ENCODE assay signal across 8 cellular contexts in the genomic region with DNA sequence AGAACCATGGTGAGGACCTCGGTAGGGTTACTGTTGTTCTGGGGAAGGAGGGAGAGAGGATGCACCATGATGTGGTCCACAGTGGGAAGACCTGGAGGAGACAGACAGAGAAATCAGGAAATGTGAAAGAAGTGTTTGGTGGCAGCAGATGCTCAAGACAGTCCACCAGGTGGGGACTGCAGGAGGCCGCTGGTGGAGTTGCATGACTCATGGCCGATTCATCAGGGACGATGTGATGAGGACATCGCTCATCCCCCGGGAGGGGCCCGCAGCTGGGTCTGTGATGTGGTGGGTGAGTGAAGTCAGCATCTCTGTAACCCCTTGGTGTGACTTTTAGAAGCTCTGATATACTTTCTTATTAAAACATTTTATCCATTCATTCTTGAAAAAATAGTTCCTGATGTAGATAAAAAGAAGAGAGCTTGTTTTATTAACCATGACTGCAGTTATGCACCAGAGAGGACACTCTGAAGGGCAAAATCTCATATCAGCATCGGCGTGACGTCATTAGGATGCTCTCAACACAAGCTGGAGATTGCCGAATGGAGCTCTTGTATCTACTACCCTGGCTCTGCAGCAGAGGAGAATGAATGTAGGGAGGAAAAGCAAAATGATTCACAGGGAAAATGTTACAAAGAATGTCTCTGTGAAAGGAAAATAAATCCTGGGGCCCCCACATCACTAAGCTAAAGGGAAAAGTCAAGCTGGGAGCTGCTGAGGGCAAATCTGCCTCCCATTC.
DNase-seq lines count a peak whose midpoint lies in the region; ATAC-seq and TF ChIP-seq lines count a peak whose summit lies in the region.

No MANE protein-coding gene starts in this region.

- peak; percentile 12 for DNase-seq in COLO829 (ENCODE audit: low spot score)
- peak; percentile 57 for DNase-seq in MV-4-11 (lab: John Stamatoyannopoulos, UW)
- peak; percentile 27 for DNase-seq in astrocyte of the cerebellum (ENCODE audit: low read depth)
- DNase-seq in psoas muscle, result peak; percentile 52 to 69
- no peak for DNase-seq in esophagus squamous epithelium (lab: John Stamatoyannopoulos, UW)
- no peak for DNase-seq in ascending aorta (ENCODE audit: low spot score in 2 of 2)

- ATAC-seq in psoas muscle (peak; percentile 67 to 90 (median 90)), GM19397 (IDR thresholded peaks at IDR 0.05; ENCODE audit: unreplicated experiment) (no peak), HG03469 (IDR thresholded peaks at IDR 0.05; ENCODE audit: unreplicated experiment) (no peak)

- 59 to 65% (median 61%) methylated on average over 11 of the region's 11 CpGs for WGBS in psoas muscle, 3 donors
- 50 to 52% methylated on average over 11 of the region's 11 CpGs for WGBS in esophagus squamous epithelium, 2 donors

- H3K4me1 ChIP-seq in psoas muscle (no peaks in the 10 kb centered on the region), esophagus squamous epithelium (no peaks in the 10 kb centered on the region), ascending aorta (no peaks in the 10 kb centered on the region)

- intact Hi-C loops in psoas muscle (cut with DNase I) (no loop called here), esophagus squamous epithelium (cut with DNase I) (no loop called here), ascending aorta (cut with DNase I) (no loop called here)

- H3K4me3 ChIP-seq in astrocyte of the cerebellum (ENCODE audit: low read depth, low read length) (no peak overlapping the region), psoas muscle (no peak overlapping the region), esophagus squamous epithelium (no peak overlapping the region), ascending aorta (no peak overlapping the region)

- H3K27me3 ChIP-seq in psoas muscle (ENCODE audit: insufficient read depth in 3 of 3, low read length in 2 of 3) (no peaks in the 10 kb centered on the region), esophagus squamous epithelium (no peaks in the 10 kb centered on the region), ascending aorta (no peaks in the 10 kb centered on the region)

- TF ChIP-seq CTCF in astrocyte of the cerebellum (IDR thresholded peaks at IDR 0.05; ENCODE audit: low read depth, low read length, missing control alignments), result peak; percentile 41
- TF ChIP-seq CTCF in psoas muscle (IDR thresholded peaks at IDR 0.05), result peak; percentile 26
- TF ChIP-seq CTCF in esophagus squamous epithelium (IDR thresholded peaks at IDR 0.05), result peak in 1 of 6 experiments; percentile 46
- TF ChIP-seq CTCF in ascending aorta (IDR thresholded peaks at IDR 0.05), result no peak

- H3K27ac ChIP-seq in psoas muscle (no peak overlapping the region), esophagus squamous epithelium (no peak overlapping the region), ascending aorta (no peak overlapping the region)

- no peaks in the 10 kb centered on the region for H3K9me3 ChIP-seq in psoas muscle
- H3K9me3 ChIP-seq in esophagus squamous epithelium, result no peaks in the 10 kb centered on the region
- H3K9me3 ChIP-seq in ascending aorta, result no peaks in the 10 kb centered on the region

- H3K36me3 ChIP-seq in psoas muscle (ENCODE audit: insufficient read depth in 1 of 2, low read depth in 1 of 2) (peaks cover 0 to under 1% of the 10 kb centered on the region in 2 donors), esophagus squamous epithelium (peaks cover 0 to 13% (median 0%) of the 10 kb centered on the region in 3 donors), ascending aorta (peaks cover 0 to 6% of the 10 kb centered on the region in 2 donors)

- no peak for TF ChIP-seq POLR2A in esophagus squamous epithelium (IDR thresholded peaks at IDR 0.05)

- in situ Hi-C loops in astrocyte of the cerebellum (cut with HindIII; ENCODE audit: low sequenced_read_pairs), result no loop called here

Comparison
In these comparisons a context has a peak if more than half of its experiments do, and no peak if none do; other contexts are left out.
1. DNase-seq: peak in COLO829 (single experiment), MV-4-11 (single experiment), astrocyte of the cerebellum (single experiment) and psoas muscle (2 of 2); none in esophagus squamous epithelium (single experiment) and ascending aorta (0 of 2).
2. CTCF ChIP-seq: peak in astrocyte of the cerebellum (single experiment) and psoas muscle (single experiment); none in ascending aorta (0 of 3).
3. ATAC-seq: peak in psoas muscle (4 of 4); none in GM19397 (single experiment) and HG03469 (single experiment).